ENCODE assay signal across 8 cellular contexts in the genomic region with DNA sequence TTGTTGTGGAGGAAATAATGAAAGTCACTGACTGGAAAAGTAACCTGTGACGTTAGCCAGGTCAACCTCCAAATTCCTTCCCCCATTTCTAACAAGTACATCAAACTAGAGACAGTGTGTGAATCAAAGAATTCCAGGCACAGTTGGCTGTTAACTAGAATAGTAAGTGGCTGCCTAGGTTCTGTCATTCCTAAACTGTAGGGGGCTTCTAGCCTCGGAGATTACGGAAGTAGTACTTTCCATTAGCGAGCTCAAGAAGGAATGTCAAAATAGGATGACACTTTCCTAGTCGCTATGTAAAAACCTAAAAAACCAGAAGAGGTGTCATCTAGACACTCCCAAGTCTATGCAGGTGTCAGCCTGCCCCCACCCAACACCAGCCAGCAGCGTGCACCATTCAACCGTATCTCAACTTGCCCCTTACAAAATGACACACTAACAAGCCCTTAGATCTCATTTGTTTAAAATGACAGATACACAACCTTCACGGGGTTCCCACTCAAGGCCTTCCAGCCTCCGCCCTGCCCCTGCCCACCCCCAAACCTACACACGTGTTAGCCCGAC. TPM values are rescaled to one million over a fixed set of nuclear protein-coding genes. Genes with fewer than 3 reads are reported as not detected.
DNase-seq lines count a peak whose midpoint lies in the region; ATAC-seq, FAIRE-seq and TF ChIP-seq lines count a peak whose summit lies in the region.

No MANE protein-coding gene starts in this region.

- H3K4me1 ChIP-seq in H1 (replicated peaks in 1 of 4; ENCODE audit: control insufficient read depth in 3 of 4, insufficient read depth in 4 of 4, low read length in 3 of 4) = peaks cover 0 to 3% (median 0%) of the 10 kb centered on the region in 4 experiments; a peak in 2 of 7 replicates

- CTCF ChIA-PET in RWPE1 (lab: Yijun Ruan, JAX) (no interaction called here), H1 (lab: Charles Lee; ENCODE audit: partially characterized antibody) (interaction anchor here (0.6 to 1.3 kb wide), 5 partner anchors 24 to 259 kb away, joined by 3 to 4 read pairs (median 3); a partner anchor contains a TSS)

- H3K27ac Mint-ChIP-seq in naive B cell = peak overlapping the region; percentile 86 to 100 (median 98)

- H3K36me3 Mint-ChIP-seq in naive B cell = no peaks in the 10 kb centered on the region

- no peak for TF ChIP-seq POLR2A in H1 (IDR thresholded peaks at IDR 0.05; ENCODE audit: control extremely low read depth in 1 of 2, low read depth in 2 of 2, low read length in 2 of 2)

- H2BK12ac ChIP-seq in H1 (ENCODE audit: low read depth, low read length) = no peak overlapping the region; the same call in 1 of the 2 replicates

- H3K27me3 Mint-ChIP-seq in naive B cell = no peaks in the 10 kb centered on the region

- H2BK20ac ChIP-seq in H1 (ENCODE audit: low read length) = no peak overlapping the region

- no peak overlapping the region for H4K5ac ChIP-seq in H1 (ENCODE audit: insufficient read length, low read depth, low read length)

- peak overlapping the region in 3 of 4 experiments; percentile 76 to 96 (median 84); a peak in 6 of 7 replicates for H3K9ac ChIP-seq in H1 (replicated peaks in 1 of 4; ENCODE audit: extremely low read depth in 1 of 4, low read depth in 3 of 4, low read length in 3 of 4)

- POLR2A ChIA-PET in RWPE1 (lab: Yijun Ruan, JAX; ENCODE audit: low non-redundant PET) = no interaction called here
- POLR2A ChIA-PET in H1 (lab: Charles Lee; ENCODE audit: partially characterized antibody) = interaction anchor here (0.7 to 2.4 kb wide), 14 partner anchors 10 to 217 kb away, joined by 3 to 16 read pairs (median 4); a partner anchor contains a TSS

- peaks cover 0 to 1% of the 10 kb centered on the region in 2 experiments for H4K20me1 ChIP-seq in H1 (replicated peaks in 1 of 2; ENCODE audit: control insufficient read depth in 1 of 2, insufficient read depth in 2 of 2, low read length in 2 of 2)

- H3K14ac ChIP-seq in H1 (ENCODE audit: insufficient read length) = no peak overlapping the region

- peaks cover 0 to 8% (median 0%) of the 10 kb centered on the region in 4 experiments; a peak in 2 of 8 replicates for H3K36me3 ChIP-seq in H1 (ENCODE audit: control insufficient read depth in 2 of 4, insufficient read depth in 4 of 4, low read length in 3 of 4)

- peaks cover 14 to 34% (median 29%) of the 10 kb centered on the region in 3 donors for H3K4me1 Mint-ChIP-seq in naive B cell

- peak overlapping the region; percentile 88 to 99 (median 95) for H3K4me3 Mint-ChIP-seq in naive B cell

- no peaks in the 10 kb centered on the region for H3K27me3 ChIP-seq in H1 (replicated peaks in 1 of 4; ENCODE audit: control insufficient read depth in 3 of 4, extremely low read depth in 1 of 4, insufficient read depth in 3 of 4, low read length in 3 of 4)

- no peak for TF ChIP-seq EP300 in H1 (IDR thresholded peaks at IDR 0.05; ENCODE audit: borderline replicate concordance in 1 of 2, low read depth in 2 of 2, low read length in 2 of 2)

- no peak overlapping the region for H3K4ac ChIP-seq in H1 (replicated peaks; ENCODE audit: insufficient read length, low read depth, low read length)

- TF ChIP-seq RAD21 in H1 (IDR thresholded peaks at IDR 0.05 in 1 of 2, conservative IDR thresholded peaks at IDR 0.05 in 1 of 2; ENCODE audit: low read depth in 2 of 2, low read length in 2 of 2) = no peak; a peak in 1 of 4 replicates

- H4K8ac ChIP-seq in H1 (ENCODE audit: extremely low read depth, insufficient read depth, low read length) = peak overlapping the region; percentile 99; the same call in 1 of the 2 replicates

- H2BK15ac ChIP-seq in H1 (ENCODE audit: low read length) = no peak overlapping the region

- no peak overlapping the region for H3K56ac ChIP-seq in H1 (replicated peaks; ENCODE audit: insufficient read length, low read depth, low read length)

- peaks cover 0 to 54% of the 10 kb centered on the region in 2 experiments for H3K79me2 ChIP-seq in H1 (ENCODE audit: control insufficient read depth in 1 of 2, insufficient read depth in 2 of 2, low read length in 2 of 2)

- H3K9me3 Mint-ChIP-seq in naive B cell = no peaks in the 10 kb centered on the region

- TF ChIP-seq CTCF in RWPE1 (conservative IDR thresholded peaks at IDR 0.05; ENCODE audit: low read depth) (no peak), H1 (IDR thresholded peaks at IDR 0.05; ENCODE audit: control extremely low read depth in 1 of 3, insufficient read depth in 1 of 3, low read depth in 1 of 3, low read length in 3 of 3) (no peak)

- no peak overlapping the region for H4K91ac ChIP-seq in H1 (replicated peaks; ENCODE audit: insufficient read length, low read length)

- H3K27ac ChIP-seq in RWPE1 (peak overlapping the region; percentile 95), H1 (ENCODE audit: low read depth, low read length) (peak overlapping the region; percentile 57)

- peak overlapping the region; percentile 85 to 90 for H3K4me2 ChIP-seq in H1 (ENCODE audit: insufficient read depth in 1 of 2, low read depth in 2 of 2, low read length in 2 of 2)

- no peak overlapping the region for H2AK5ac ChIP-seq in H1 (ENCODE audit: low read depth, low read length)

- no peak overlapping the region for H3K18ac ChIP-seq in H1 (ENCODE audit: extremely low read depth, low read length)

- H2BK120ac ChIP-seq in H1 (replicated peaks; ENCODE audit: low read depth, low read length) = no peak overlapping the region

- H3K4me3 ChIP-seq in H1 (ENCODE audit: extremely low read depth in 1 of 4, insufficient read depth in 2 of 4, low read depth in 3 of 4, low read length in 4 of 4) = peak overlapping the region; percentile 68 to 96 (median 86)

- DNase-seq in NCI-H146 (lab: John Stamatoyannopoulos, UW) (peak; percentile 22), NCI-H146 treated with DMSO at 0.1 percent for 48 hours (lab: John Stamatoyannopoulos, UW; ENCODE audit: unreplicated experiment) (no peak), RWPE1 (ENCODE audit: low spot score) (peak; percentile 17), H1 (ENCODE audit: low read depth in 1 of 2, low spot score in 2 of 2) (no peak), naive B cell (no peak), D341Med (ENCODE audit: low spot score) (no peak)

- H3K9me3 ChIP-seq in H1 (ENCODE audit: insufficient read depth in 2 of 2, low read depth in 1 of 2, low read length in 1 of 2) = no peaks in the 10 kb centered on the region

- peak; percentile 14 for ATAC-seq in HG02571 (IDR thresholded peaks at IDR 0.05; ENCODE audit: unreplicated experiment)
- ATAC-seq in naive B cell (ENCODE audit: low read depth in 2 of 2) = peak in 1 of 2 donors; percentile 79
- ATAC-seq in GM18873 (IDR thresholded peaks at IDR 0.05; ENCODE audit: low FRiP score, unreplicated experiment) = no peak

- no peak overlapping the region for H2AFZ ChIP-seq in H1 (ENCODE audit: low read length)

- no peak for FAIRE-seq in H1 (lab: Jason Lieb, UNC)

- H3K23me2 ChIP-seq in H1 (ENCODE audit: low read depth, low read length) = peaks cover 10% of the 10 kb centered on the region

- 2% methylated on average over 11 of the region's 11 CpGs; no CpG with 5 or more reads in 1 of the 2 experiments for WGBS in H1 (ENCODE audit: extremely low coverage in 1 of 2, insufficient coverage in 1 of 2, insufficient read length in 1 of 2, insufficient replicate concordance in 2 of 2, low coverage in 1 of 2, low lambda C conversion rate in 2 of 2, missing lambda C conversion rate in 1 of 2), 2 experiments

- peak overlapping the region; percentile 100 for H2BK5ac ChIP-seq in H1 (ENCODE audit: low read depth, low read length)

- H3K79me1 ChIP-seq in H1 (ENCODE audit: low read depth, low read length) = no peaks in the 10 kb centered on the region; the same call in 1 of the 2 replicates

- H3K23ac ChIP-seq in H1 (ENCODE audit: insufficient read length) = no peak overlapping the region

TF ChIP-seq in H1, 55 proteins besides CTCF, POLR2A, EP300 and RAD21:
- TF ChIP-seq KDM1A (IDR thresholded peaks at IDR 0.05; ENCODE audit: borderline replicate concordance, low read length) (no peak), SIN3A (conservative IDR thresholded peaks at IDR 0.05 in 1 of 2, IDR thresholded peaks at IDR 0.05 in 1 of 2; ENCODE audit: low read depth in 1 of 2, low read length in 2 of 2) (peak; percentile 62 to 96; a peak in 3 of 4 replicates), YY1 (IDR thresholded peaks at IDR 0.05; ENCODE audit: low read depth, low read length) (no peak), HDAC6 (IDR thresholded peaks at IDR 0.05; ENCODE audit: low read depth, low read length) (no peak), SAP30 (IDR thresholded peaks at IDR 0.05; ENCODE audit: insufficient read depth, insufficient replicate concordance, low read length) (peak; percentile 100), SP1 (IDR thresholded peaks at IDR 0.05; ENCODE audit: low read depth, low read length) (0 out of 2 replicates have a peak, but pooled peaks have one; percentile 44), TEAD4 (IDR thresholded peaks at IDR 0.05; ENCODE audit: low read depth, low read length) (peak; percentile 66; the same call in 1 of the 2 replicates), TAF7 (optimal IDR thresholded peaks at IDR 0.05; ENCODE audit: borderline replicate concordance, low read depth, low read length) (no peak), SP2 (IDR thresholded peaks at IDR 0.05; ENCODE audit: low read length) (no peak), HDAC2 (IDR thresholded peaks at IDR 0.05; ENCODE audit: borderline replicate concordance in 1 of 2, low read depth in 2 of 2, low read length in 2 of 2) (no peak), SP4 (IDR thresholded peaks at IDR 0.05; ENCODE audit: low read length) (no peak), TAF1 (IDR thresholded peaks at IDR 0.05; ENCODE audit: low read depth, low read length) (no peak), EZH2 (IDR thresholded peaks at IDR 0.05; ENCODE audit: low read depth, low read length, severe bottlenecking) (no peak)

RNA-seq across cellular contexts. Expression of a gene that starts 0.9 kb away (rescaled TPM):
- total RNA-seq in H1 (2021; fragmentation: NEBNext Ultra II Directional; extraction: Animal tissue kit (Norgen Biotek cat#: 25700)) = 22.1 and 24.5 TPM in 2 replicates
- polyA plus RNA-seq in H1 (2011; rRNA removed) = 4.3 and 7.2 TPM in 2 replicates
- polyA plus RNA-seq in H1 (2011; cell fraction: cytosol; rRNA removed) = 6.0 TPM
- 12.6 TPM for polyA plus RNA-seq in H1 (2011; cell fraction: nucleus; rRNA removed)
- polyA plus RNA-seq in H1 (2012, experiment 1 of 2) = 10.9 to 14.2 TPM (median 13.5 TPM) in 4 replicates
- 0.94 TPM for polyA plus RNA-seq in H1 (2012, experiment 2 of 2)
- 11.6 TPM for polyA plus RNA-seq in H1 (2013, experiment 1 of 2)
- 12.1 TPM for polyA plus RNA-seq in H1 (2013, experiment 2 of 2)
- 12.5 and 12.9 TPM in 2 replicates for polyA minus RNA-seq in H1 (2011; rRNA and poly(A)+ RNA removed)
- polyA minus RNA-seq in H1 (2011; cell fraction: cytosol; rRNA and poly(A)+ RNA removed) = 9.7 TPM
- polyA minus RNA-seq in H1 (2011; cell fraction: nucleus; rRNA and poly(A)+ RNA removed) = 16.1 TPM
- 10 to 100 TPM in 1 of 6 donors, 1 to 10 TPM in 5; 3.4 to 17.1 (median 7.5) TPM for polyA plus RNA-seq in naive B cell (ENCODE audit: low read depth in 6 of 6)

Comparison
In these comparisons a context has a peak if more than half of its experiments do, and no peak if none do; other contexts are left out.
1. DNase-seq: peak in NCI-H146 (single experiment) and RWPE1 (single experiment); none in NCI-H146 treated with DMSO at 0.1 percent for 48 hours (single experiment), H1 (0 of 2), naive B cell (single experiment) and D341Med (single experiment).